8 cellular contexts compared by ENCODE assay signal in the genomic region with DNA sequence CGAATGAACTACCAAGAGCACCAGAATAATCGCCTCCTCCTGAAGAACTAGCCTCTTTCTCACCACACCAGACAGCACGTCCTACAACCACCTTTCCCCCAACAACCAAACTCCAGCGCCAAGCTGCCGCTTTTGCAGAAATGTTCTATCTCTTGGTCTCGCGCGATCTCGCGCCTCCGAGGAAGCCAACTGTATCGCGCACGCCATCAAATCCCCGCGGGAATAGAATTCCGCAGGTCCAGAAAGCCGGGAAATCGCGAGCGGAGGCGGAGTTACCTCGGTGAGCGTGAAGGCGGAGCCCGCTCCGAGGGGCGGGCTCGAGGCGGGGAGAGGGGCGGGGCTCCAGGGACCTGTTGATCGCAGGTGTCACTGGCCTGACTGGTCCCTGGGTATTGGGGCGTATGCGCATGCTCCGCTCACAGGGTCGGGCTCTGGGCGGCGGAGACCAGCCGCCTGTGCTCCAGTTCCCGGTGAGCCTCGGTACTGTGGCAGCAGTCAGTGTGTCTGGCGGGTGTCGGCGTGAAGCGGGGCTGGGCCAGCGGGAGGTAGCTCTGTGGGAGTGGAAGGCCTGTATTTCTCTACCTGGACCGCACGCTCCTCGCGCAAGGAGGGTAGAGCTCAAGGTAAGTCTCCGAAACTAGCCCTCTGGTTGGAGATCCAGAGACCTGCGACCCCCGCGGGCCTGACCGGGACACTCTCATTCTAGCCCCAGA. TPM values are rescaled to one million over a fixed set of nuclear protein-coding genes. Genes with fewer than 3 reads are reported as not detected.
DNase-seq lines count a peak whose midpoint lies in the region; ATAC-seq and TF ChIP-seq lines count a peak whose summit lies in the region.

A gene (plus strand): TSS at position 463 of the 713 bp plus-strand sequence. CDS start 27,047 bp downstream, outside the sequence.

- 0% methylated on average over 15 of the region's 55 CpGs for WGBS in esophagus muscularis mucosa

- TF ChIP-seq POLR2A in esophagus muscularis mucosa (IDR thresholded peaks at IDR 0.05; ENCODE audit: low read depth), result peak; percentile 97

- no peaks in the 10 kb centered on the region for H3K36me3 ChIP-seq in Karpas-422 (ENCODE audit: insufficient read depth, low read length)
- peaks cover 0 to 12% (median 4%) of the 10 kb centered on the region in 4 donors for H3K36me3 ChIP-seq in esophagus muscularis mucosa
- H3K36me3 ChIP-seq in muscle layer of colon (ENCODE audit: insufficient read depth, low read length), result no peaks in the 10 kb centered on the region

- no peaks in the 10 kb centered on the region for H3K79me2 ChIP-seq in Karpas-422 (ENCODE audit: low read length)

- H3K27ac Mint-ChIP-seq in activated T-helper 1 cell treated with anti-CD3 and anti-CD28 coated beads, Interleukin-12 subunit alpha, Interleukin-12 subunit beta, Interleukin-2, Interleukin-4 antibody, amounts not matched to agents 30 ng/mL and 10 ng/mL and 1 ng/mL, durations not matched to agents 14 hours and 24 hours and 36 hours, result peak within 1 kb of the TSS; percentile 95

- peak within 1 kb of the TSS; percentile 54 for H3K9ac ChIP-seq in Karpas-422 (ENCODE audit: low read length)
- peak within 1 kb of the TSS; percentile 82 for H3K9ac ChIP-seq in muscle layer of colon (ENCODE audit: low read length)

- peaks cover 39% of the 10 kb centered on the region for H3K4me1 Mint-ChIP-seq in activated T-helper 1 cell treated with anti-CD3 and anti-CD28 coated beads, Interleukin-12 subunit alpha, Interleukin-12 subunit beta, Interleukin-2, Interleukin-4 antibody, amounts not matched to agents 30 ng/mL and 10 ng/mL and 1 ng/mL, durations not matched to agents 14 hours and 24 hours and 36 hours (ENCODE audit: low read depth)

- peak; percentile 94 for ATAC-seq in GM21825 (IDR thresholded peaks at IDR 0.05; ENCODE audit: unreplicated experiment)

- peaks cover 21% of the 10 kb centered on the region for H3K4me1 ChIP-seq in Karpas-422 (ENCODE audit: low read length)
- H3K4me1 ChIP-seq in esophagus muscularis mucosa, result peaks cover 10 to 33% (median 33%) of the 10 kb centered on the region in 4 donors
- peaks cover 7% of the 10 kb centered on the region for H3K4me1 ChIP-seq in muscle layer of colon (ENCODE audit: insufficient read depth, low read length)

- H2AFZ ChIP-seq in Karpas-422 (ENCODE audit: low read length), result peak within 1 kb of the TSS; percentile 94

- H3K4me3 Mint-ChIP-seq in activated T-helper 1 cell treated with anti-CD3 and anti-CD28 coated beads, Interleukin-12 subunit alpha, Interleukin-12 subunit beta, Interleukin-2, Interleukin-4 antibody, amounts not matched to agents 30 ng/mL and 10 ng/mL and 1 ng/mL, durations not matched to agents 14 hours and 24 hours and 36 hours, result peak within 1 kb of the TSS; percentile 95

- peak within 1 kb of the TSS; percentile 90 for H3K4me2 ChIP-seq in Karpas-422 (ENCODE audit: low read depth, low read length, poor library complexity, severe bottlenecking)

- H3K4me3 ChIP-seq in Karpas-422 (ENCODE audit: low read length) (peak within 1 kb of the TSS; percentile 69), esophagus muscularis mucosa (peak within 1 kb of the TSS; percentile 76 to 95 (median 84)), muscle layer of colon (ENCODE audit: low read depth in 1 of 2, low read length in 2 of 2) (peak within 1 kb of the TSS; percentile 88 to 96)

- intact Hi-C loops in activated T-helper 1 cell treated with anti-CD3 and anti-CD28 coated beads, Interleukin-12 subunit alpha, Interleukin-12 subunit beta, Interleukin-2, Interleukin-4 antibody, amounts not matched to agents 30 ng/mL and 10 ng/mL and 1 ng/mL, durations not matched to agents 14 hours and 24 hours and 36 hours (cut with micrococcal nuclease), result loop anchor here (1.0 to 5.0 kb wide), 7 partner anchors 26 to 527 kb away; a partner anchor contains a TSS
- intact Hi-C loops in esophagus muscularis mucosa (cut with DNase I), result loop anchor here (5.0 kb wide), 2 partner anchors 110 to 170 kb away; no protein-coding TSS in a partner anchor

- peaks cover 2% of the 10 kb centered on the region for H3K36me3 Mint-ChIP-seq in activated T-helper 1 cell treated with anti-CD3 and anti-CD28 coated beads, Interleukin-12 subunit alpha, Interleukin-12 subunit beta, Interleukin-2, Interleukin-4 antibody, amounts not matched to agents 30 ng/mL and 10 ng/mL and 1 ng/mL, durations not matched to agents 14 hours and 24 hours and 36 hours (ENCODE audit: low read depth)

- no peaks in the 10 kb centered on the region for H3K27me3 ChIP-seq in Karpas-422 (ENCODE audit: low read length)
- no peaks in the 10 kb centered on the region for H3K27me3 ChIP-seq in esophagus muscularis mucosa
- H3K27me3 ChIP-seq in muscle layer of colon (ENCODE audit: control insufficient read depth in 1 of 2, insufficient read depth in 2 of 2, low read length in 2 of 2), result no peaks in the 10 kb centered on the region

- DNase-seq in DMS53 treated with DMSO at 0.1 percent for 48 hours (lab: John Stamatoyannopoulos, UW; ENCODE audit: unreplicated experiment) (peak; percentile 91), Karpas-422 (peak; percentile 93), RKO (ENCODE audit: low spot score) (peak; percentile 96), esophagus muscularis mucosa (ENCODE audit: extremely low spot score) (peak; percentile 99)
- peak; percentile 90 for DNase-seq in activated T-helper 1 cell treated with anti-CD3 and anti-CD28 coated beads, Interleukin-12 subunit alpha, Interleukin-12 subunit beta, Interleukin-2, Interleukin-4 antibody, amounts not matched to agents 30 ng/mL and 10 ng/mL and 1 ng/mL, durations not matched to agents 14 hours and 24 hours and 36 hours (ENCODE audit: low spot score)
- peak; percentile 92 to 98 for DNase-seq in stimulated activated CD8-positive, alpha-beta memory T cell treated with anti-CD3 and anti-CD28 coated beads, Interleukin-7, amount 100 ng/mL, for 1 hour (ENCODE audit: low read depth in 2 of 2)

- H3K9me2 ChIP-seq in Karpas-422 (replicated peaks; ENCODE audit: insufficient read depth, low read length), result no peaks in the 10 kb centered on the region

- no peaks in the 10 kb centered on the region for H3K9me3 Mint-ChIP-seq in activated T-helper 1 cell treated with anti-CD3 and anti-CD28 coated beads, Interleukin-12 subunit alpha, Interleukin-12 subunit beta, Interleukin-2, Interleukin-4 antibody, amounts not matched to agents 30 ng/mL and 10 ng/mL and 1 ng/mL, durations not matched to agents 14 hours and 24 hours and 36 hours

- no peak within 1 kb of the TSS for H3K27ac ChIP-seq in Karpas-422 (ENCODE audit: low read length)
- H3K27ac ChIP-seq in esophagus muscularis mucosa (replicated peaks in 1 of 4), result peak within 1 kb of the TSS; percentile 93 to 99 (median 97)
- H3K27ac ChIP-seq in muscle layer of colon (ENCODE audit: low read depth, low read length), result peak within 1 kb of the TSS; percentile 87

- TF ChIP-seq CTCF in esophagus muscularis mucosa (IDR thresholded peaks at IDR 0.05), result no peak

- H3K9me3 ChIP-seq in Karpas-422 (ENCODE audit: low read length), result no peaks in the 10 kb centered on the region
- no peaks in the 10 kb centered on the region for H3K9me3 ChIP-seq in esophagus muscularis mucosa
- H3K9me3 ChIP-seq in muscle layer of colon (ENCODE audit: low read length), result no peaks in the 10 kb centered on the region

- no peaks in the 10 kb centered on the region for H4K20me1 ChIP-seq in Karpas-422 (ENCODE audit: insufficient read depth, low read depth, low read length)

- peaks cover 5% of the 10 kb centered on the region for H3K27me3 Mint-ChIP-seq in activated T-helper 1 cell treated with anti-CD3 and anti-CD28 coated beads, Interleukin-12 subunit alpha, Interleukin-12 subunit beta, Interleukin-2, Interleukin-4 antibody, amounts not matched to agents 30 ng/mL and 10 ng/mL and 1 ng/mL, durations not matched to agents 14 hours and 24 hours and 36 hours (ENCODE audit: insufficient read depth)

- no peak for TF ChIP-seq EP300 in esophagus muscularis mucosa (IDR thresholded peaks at IDR 0.05)

RNA-seq across cellular contexts. Expression of the gene that starts here (rescaled TPM):
- total RNA-seq in Karpas-422 (2014; rRNA removed; shearing (Covaris generic); ENCODE audit: low replicate concordance), result 1.2 and 1.4 TPM in 2 replicates
- 6.1 and 8.5 TPM in 2 replicates for total RNA-seq in activated T-helper 1 cell treated with anti-CD3 and anti-CD28 coated beads, Interleukin-12 subunit alpha, Interleukin-12 subunit beta, Interleukin-2, Interleukin-4 antibody, amounts not matched to agents 30 ng/mL and 10 ng/mL and 1 ng/mL, durations not matched to agents 14 hours and 24 hours and 36 hours
- 100 to 1,000 TPM in 1 of 4 donors, 10 to 100 TPM in 3; 68.1 to 116 (median 78.4) TPM for total RNA-seq in esophagus muscularis mucosa
